ENCODE assay signal across 19 cellular contexts in the genomic region with DNA sequence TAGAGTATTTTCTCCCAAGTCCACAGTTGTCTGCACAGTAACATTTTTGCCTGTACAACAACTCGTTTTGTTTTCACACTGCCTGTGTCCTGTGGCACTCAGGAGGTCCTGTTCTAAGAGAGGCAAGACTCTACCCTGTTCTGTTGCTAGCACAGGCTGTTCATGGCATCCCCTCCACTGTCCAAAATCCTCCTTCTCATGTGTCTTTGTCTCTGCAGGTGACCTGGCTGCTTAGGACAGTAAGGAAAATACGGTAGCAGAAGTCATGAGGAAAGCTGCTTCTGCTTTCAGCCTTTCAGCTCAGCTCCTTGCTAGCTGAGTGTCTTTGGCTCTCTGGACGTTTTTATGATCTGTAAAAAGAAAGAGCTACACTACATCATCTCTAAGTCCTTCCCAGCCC.
DNase-seq lines count a peak whose midpoint lies in the region; ATAC-seq, FAIRE-seq and TF ChIP-seq lines count a peak whose summit lies in the region.
"Had no signal": no experiment of that assay in that cellular context is flagged by ENCODE, and none has a peak within 500 bp of the region (broad histone marks: within the 10 kb centered on the region; RNA-seq: fewer than 3 reads in every experiment).

No MANE protein-coding gene starts in this region.

- H3K4me1 ChIP-seq in osteoblast (ENCODE audit: insufficient read depth, low read length): peaks cover 10% of the 10 kb centered on the region
- H3K4me1 ChIP-seq: A549; BLaER1 treated with 17β-estradiol and CSF1 and Interleukin-3, amounts not matched to agents 10 nM and 100 nM; Caco-2 had no signal

- in situ Hi-C loops in G401 (cut with HindIII; ENCODE audit: low sequenced_read_pairs): no loop called here

- no peak overlapping the region for H3K4me3 ChIP-seq in bronchial epithelial cell (ENCODE audit: low read depth, low read length)
- no peak overlapping the region for H3K4me3 ChIP-seq in osteoblast (ENCODE audit: insufficient read depth, low read length)
- H3K4me3 ChIP-seq: A549; BLaER1 treated with 17β-estradiol and CSF1 and Interleukin-3, amounts not matched to agents 10 nM and 100 nM had no signal

- no peak overlapping the region for H3K4me2 ChIP-seq in osteoblast (ENCODE audit: insufficient read depth, low read length)
- H3K4me2 ChIP-seq: A549; BLaER1 treated with 17β-estradiol and CSF1 and Interleukin-3, amounts not matched to agents 10 nM and 100 nM had no signal

- FAIRE-seq in bronchial epithelial cell (lab: Jason Lieb, UNC): peak; percentile 82
- FAIRE-seq: A549, D721Med, GM12891, GM19239 had no signal

- no peak for ATAC-seq in GM21526 (IDR thresholded peaks at IDR 0.05; ENCODE audit: low FRiP score, unreplicated experiment)
- ATAC-seq: A549; CD8-positive, alpha-beta T cell had no signal

- H4K20me1 ChIP-seq in osteoblast (ENCODE audit: insufficient read depth, low read length): no peaks in the 10 kb centered on the region
- H4K20me1 ChIP-seq: BLaER1 treated with 17β-estradiol and CSF1 and Interleukin-3, amounts not matched to agents 10 nM and 100 nM had no signal

- H3K27ac ChIP-seq in osteoblast (ENCODE audit: low read depth, low read length): no peak overlapping the region
- H3K27ac ChIP-seq: 22Rv1; A549; BLaER1 treated with 17β-estradiol and CSF1 and Interleukin-3, amounts not matched to agents 10 nM and 100 nM; C4-2B had no signal

- DNase-seq in G401 (ENCODE audit: low spot score): peak; percentile 81
- DNase-seq in bronchial epithelial cell (ENCODE audit: low read depth): no peak
- DNase-seq in osteoblast (ENCODE audit: insufficient read length, low spot score, missing footprints): no peak
- DNase-seq in activated naive CD4-positive, alpha-beta T cell treated with Interleukin-2 at 50 U/mL for 16 hours: no peak
- DNase-seq: AML-193; Caco-2; Calu3; CD4-positive, alpha-beta T cell; CD8-positive, alpha-beta T cell; DMS79 treated with DMSO at 0.1 percent for 48 hours; GDM1 had no signal

- peak overlapping the region; percentile 18 for H2AFZ ChIP-seq in osteoblast (ENCODE audit: low read length)

- TF ChIP-seq CTCF in bronchial epithelial cell (IDR thresholded peaks at IDR 0.05; ENCODE audit: insufficient read depth, low read length, severe bottlenecking): no peak
- TF ChIP-seq CTCF in osteoblast (IDR thresholded peaks at IDR 0.05; ENCODE audit: extremely low read depth, low read depth, low read length): no peak

- no peaks in the 10 kb centered on the region for H3K36me3 ChIP-seq in bronchial epithelial cell (ENCODE audit: control insufficient read depth, insufficient read depth, low read length)
- H3K36me3 ChIP-seq in osteoblast (ENCODE audit: insufficient read depth, low read length): no peaks in the 10 kb centered on the region
- H3K36me3 ChIP-seq: BLaER1 treated with 17β-estradiol and CSF1 and Interleukin-3, amounts not matched to agents 10 nM and 100 nM had no signal

- no peaks in the 10 kb centered on the region for H3K9me3 ChIP-seq in osteoblast (ENCODE audit: low read depth, low read length)
- H3K9me3 ChIP-seq: A549; BLaER1 treated with 17β-estradiol and CSF1 and Interleukin-3, amounts not matched to agents 10 nM and 100 nM; Caco-2 had no signal

- H3K27me3 ChIP-seq in bronchial epithelial cell (ENCODE audit: control insufficient read depth, insufficient read depth, low read length): no peaks in the 10 kb centered on the region
- no peaks in the 10 kb centered on the region for H3K27me3 ChIP-seq in osteoblast (ENCODE audit: insufficient read depth, low read length)
- H3K27me3 ChIP-seq: BLaER1 treated with 17β-estradiol and CSF1 and Interleukin-3, amounts not matched to agents 10 nM and 100 nM had no signal

- H3K79me2 ChIP-seq in osteoblast (ENCODE audit: insufficient read depth, low read length): no peaks in the 10 kb centered on the region
